In the genomic region with DNA sequence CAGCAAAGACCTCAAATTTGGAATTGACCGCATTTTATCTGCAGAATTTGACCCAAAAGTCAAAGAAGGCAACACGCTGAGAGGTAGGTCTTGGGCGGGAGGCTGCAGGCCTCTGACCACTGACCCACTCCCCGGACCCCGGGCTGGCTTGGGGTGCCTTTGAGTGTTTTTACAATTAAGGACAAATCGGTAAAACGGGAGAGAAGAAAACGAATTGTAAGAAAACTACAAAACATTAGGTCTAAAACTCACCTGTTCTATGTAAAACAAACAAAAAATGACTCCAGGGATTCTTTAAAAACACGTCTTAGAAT, we compare ENCODE assay signal across 9 cellular contexts. TPM values are rescaled to one million over a fixed set of nuclear protein-coding genes. Genes with fewer than 3 reads are reported as not detected.
DNase-seq lines count a peak whose midpoint lies in the region; ATAC-seq and TF ChIP-seq lines count a peak whose summit lies in the region.
"Had no signal": no experiment of that assay in that cellular context is flagged by ENCODE, and none has a peak within 500 bp of the region (broad histone marks: within the 10 kb centered on the region; RNA-seq: fewer than 3 reads in every experiment).

No MANE protein-coding gene starts in this region.

- H3K4me3 ChIP-seq in mononuclear cell (ENCODE audit: low read length): peak overlapping the region; percentile 74

- CTCF ChIA-PET in MCF 10A (lab: Yijun Ruan, JAX): interaction anchor here (0.6 kb wide), 1 partner anchor 27 kb away, joined by 3 read pairs; no protein-coding TSS in a partner anchor

- no peak for ATAC-seq in GM18519 (IDR thresholded peaks at IDR 0.05; ENCODE audit: low FRiP score, unreplicated experiment)

- no peaks in the 10 kb centered on the region for H3K9me3 ChIP-seq in mononuclear cell (ENCODE audit: low read depth, low read length)

- BruUV-seq in MCF 10A (replicated peaks; lab: Mats Ljungman, UMichigan): no TSS peak

- peaks cover 30% of the 10 kb centered on the region for H3K4me1 Mint-ChIP-seq in activated naive CD4-positive, alpha-beta T cell treated with anti-CD3 and anti-CD28 coated beads, Interleukin-2, amount 50 U/mL, for 24 hours
- H3K4me1 Mint-ChIP-seq in MCF 10A (ENCODE audit: insufficient read depth, unreplicated experiment): peaks cover 21% of the 10 kb centered on the region
- H3K4me1 Mint-ChIP-seq in type B pancreatic cell (ENCODE audit: unreplicated experiment): peaks cover 29% of the 10 kb centered on the region

- peaks cover 72% of the 10 kb centered on the region for H3K4me1 ChIP-seq in mononuclear cell (ENCODE audit: insufficient read depth, low read length)

- peaks cover 12% of the 10 kb centered on the region for H3K27me3 ChIP-seq in mononuclear cell (ENCODE audit: insufficient read depth, low read length)

- intact Hi-C loops in MCF 10A (cut with micrococcal nuclease): no loop called here

- TF ChIP-seq CTCF in MCF 10A (IDR thresholded peaks at IDR 0.05; ENCODE audit: unreplicated experiment): no peak
- no peak for TF ChIP-seq CTCF in type B pancreatic cell (conservative IDR thresholded peaks at IDR 0.05)

- DNase-seq in activated naive CD4-positive, alpha-beta T cell treated with anti-CD3 and anti-CD28 coated beads, Interleukin-2, amount 50 U/mL, for 16 hours: no peak
- DNase-seq in MCF 10A (ENCODE audit: unreplicated experiment) (no peak), type B pancreatic cell (ENCODE audit: extremely low spot score, unreplicated experiment) (no peak), HK-2 (ENCODE audit: unreplicated experiment) (no peak), HT-29 (ENCODE audit: low spot score) (no peak)
- DNase-seq: SHP77 had no signal

- no peaks in the 10 kb centered on the region for H3K36me3 Mint-ChIP-seq in activated naive CD4-positive, alpha-beta T cell treated with anti-CD3 and anti-CD28 coated beads, Interleukin-2, amount 50 U/mL, for 24 hours
- H3K36me3 Mint-ChIP-seq in MCF 10A (ENCODE audit: insufficient read depth, unreplicated experiment) (no peaks in the 10 kb centered on the region), type B pancreatic cell (no peaks in the 10 kb centered on the region)

- no peak overlapping the region for H3K27ac Mint-ChIP-seq in activated naive CD4-positive, alpha-beta T cell treated with anti-CD3 and anti-CD28 coated beads, Interleukin-2, amount 50 U/mL, for 24 hours
- H3K27ac Mint-ChIP-seq in MCF 10A (ENCODE audit: low read depth, unreplicated experiment) (peak overlapping the region; percentile 62), type B pancreatic cell (no peak overlapping the region)

- peak overlapping the region; percentile 73 for H3K4me3 Mint-ChIP-seq in activated naive CD4-positive, alpha-beta T cell treated with anti-CD3 and anti-CD28 coated beads, Interleukin-2, amount 50 U/mL, for 24 hours
- peak overlapping the region; percentile 75 for H3K4me3 Mint-ChIP-seq in MCF 10A (ENCODE audit: unreplicated experiment)
- peak overlapping the region; percentile 80 for H3K4me3 Mint-ChIP-seq in type B pancreatic cell

- peaks cover 57% of the 10 kb centered on the region for H3K27me3 Mint-ChIP-seq in activated naive CD4-positive, alpha-beta T cell treated with anti-CD3 and anti-CD28 coated beads, Interleukin-2, amount 50 U/mL, for 24 hours
- H3K27me3 Mint-ChIP-seq in MCF 10A (ENCODE audit: insufficient read depth, unreplicated experiment) (no peaks in the 10 kb centered on the region), type B pancreatic cell (peaks cover 95% of the 10 kb centered on the region)

- H3K9me3 Mint-ChIP-seq in activated naive CD4-positive, alpha-beta T cell treated with anti-CD3 and anti-CD28 coated beads, Interleukin-2, amount 50 U/mL, for 24 hours: no peaks in the 10 kb centered on the region
- H3K9me3 Mint-ChIP-seq in MCF 10A (ENCODE audit: unreplicated experiment): no peaks in the 10 kb centered on the region
- no peaks in the 10 kb centered on the region for H3K9me3 Mint-ChIP-seq in type B pancreatic cell

- POLR2A ChIA-PET in MCF 10A (lab: Yijun Ruan, JAX): interaction anchor here (0.7 kb wide), 1 partner anchor 489 kb away, joined by 4 read pairs; no protein-coding TSS in a partner anchor

RNA-seq across cellular contexts. Expression of gene HLX, which starts 1.1 kb away (rescaled TPM):
- 2.1 and 2.3 TPM in 2 replicates for total RNA-seq in MCF 10A (2022)
- total RNA-seq in mononuclear cell: 7.6 TPM
- total RNA-seq in type B pancreatic cell (ENCODE audit: low replicate concordance): 0.64 and 2.3 TPM in 2 replicates
- total RNA-seq in HT-29 (2014; rRNA removed; shearing (Covaris generic)): not detected in 2 replicates
